ENCODE assay signal across 1 cellular context in the genomic region with DNA sequence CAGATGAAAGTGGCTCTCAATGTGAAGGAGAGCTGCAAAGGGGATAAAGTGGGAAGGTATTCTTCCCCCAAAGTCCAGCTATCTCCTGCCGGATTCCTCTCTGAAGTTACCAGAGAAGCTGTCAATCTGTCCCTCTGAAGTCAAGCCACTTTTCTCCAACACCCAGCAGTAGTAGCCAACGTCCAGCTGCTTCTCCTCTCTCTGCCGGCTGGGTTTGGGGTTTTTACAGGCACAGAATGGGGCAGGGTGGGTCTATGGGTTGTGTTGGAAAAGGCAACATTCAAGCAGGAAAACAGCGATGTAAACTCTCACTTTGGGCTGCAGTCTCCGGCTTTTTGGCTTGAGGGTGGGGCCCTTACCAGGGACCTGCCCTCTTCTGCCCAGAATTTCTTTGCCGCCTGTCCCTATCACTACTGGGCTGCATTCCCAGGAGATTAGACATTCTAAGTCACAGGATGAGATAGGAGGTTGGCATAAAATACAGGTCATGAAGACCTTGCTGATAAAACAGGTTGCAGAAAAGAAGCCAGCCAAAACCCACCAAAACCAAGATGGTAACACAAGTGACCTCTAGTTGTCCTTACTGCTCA.
TF ChIP-seq lines count a peak whose summit lies in the region.

No MANE protein-coding gene starts in this region.

TF ChIP-seq in HepG2, 621 proteins besides CTCF, POLR2A, EP300 and RAD21:
- TF ChIP-seq ZFP90 (CRISPR knock-in tag; IDR thresholded peaks at IDR 0.05; ENCODE audit: borderline replicate concordance): no peak
- no peak for TF ChIP-seq NR2F2 (IDR thresholded peaks at IDR 0.05; ENCODE audit: borderline replicate concordance, low read depth)
- no peak for TF ChIP-seq SIN3B (IDR thresholded peaks at IDR 0.05; ENCODE audit: low read length)
- TF ChIP-seq, protein P1, sequence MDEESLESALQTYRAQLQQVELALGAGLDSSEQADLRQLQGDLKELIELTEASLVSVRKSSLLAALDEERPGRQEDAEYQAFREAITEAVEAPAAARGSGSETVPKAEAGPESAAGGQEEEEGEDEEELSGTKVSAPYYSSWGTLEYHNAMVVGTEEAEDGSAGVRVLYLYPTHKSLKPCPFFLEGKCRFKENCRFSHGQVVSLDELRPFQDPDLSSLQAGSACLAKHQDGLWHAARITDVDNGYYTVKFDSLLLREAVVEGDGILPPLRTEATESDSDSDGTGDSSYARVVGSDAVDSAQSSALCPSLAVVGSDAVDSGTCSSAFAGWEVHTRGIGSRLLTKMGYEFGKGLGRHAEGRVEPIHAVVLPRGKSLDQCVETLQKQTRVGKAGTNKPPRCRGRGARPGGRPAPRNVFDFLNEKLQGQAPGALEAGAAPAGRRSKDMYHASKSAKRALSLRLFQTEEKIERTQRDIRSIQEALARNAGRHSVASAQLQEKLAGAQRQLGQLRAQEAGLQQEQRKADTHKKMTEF (CRISPR knock-in tag; IDR thresholded peaks at IDR 0.05): no peak
- no peak for TF ChIP-seq NFKBIZ (CRISPR knock-in tag; IDR thresholded peaks at IDR 0.05)
- no peak for TF ChIP-seq POLR2G (IDR thresholded peaks at IDR 0.05; ENCODE audit: low read depth, low read length)
- no peak for TF ChIP-seq ZNF331 (CRISPR knock-in tag; IDR thresholded peaks at IDR 0.05)
- no peak for TF ChIP-seq XRCC5 (optimal IDR thresholded peaks at IDR 0.05; ENCODE audit: low read length)
- no peak for TF ChIP-seq RBM39 (IDR thresholded peaks at IDR 0.05; ENCODE audit: low read depth, low read length, poor library complexity, severe bottlenecking)
